In genomic region chr14:103563089-103563620, GRCh38 we compare ENCODE assay signal across 8 cellular contexts. TPM values are rescaled to one million over a fixed set of nuclear protein-coding genes. Genes with fewer than 3 reads are reported as not detected.
DNase-seq lines count a peak whose midpoint lies in the region; ATAC-seq and TF ChIP-seq lines count a peak whose summit lies in the region.

No MANE protein-coding gene starts in this region.

- TF ChIP-seq CTCF in DOHH2 (IDR thresholded peaks at IDR 0.05; ENCODE audit: low read depth, low read length, poor library complexity, severe bottlenecking) (no peak), smooth muscle cell (IDR thresholded peaks at IDR 0.05; ENCODE audit: borderline replicate concordance, insufficient read depth, poor library complexity, severe bottlenecking) (no peak)

- H3K4me2 ChIP-seq in DOHH2 (ENCODE audit: low read length) (peak overlapping the region; percentile 95), smooth muscle cell (peak overlapping the region; percentile 90)

- H3K27me3 Mint-ChIP-seq in activated T-helper 17 cell treated with anti-CD3 and anti-CD28 coated beads, Interleukin-2, amount 50 U/mL, for 72 hours = no peaks in the 10 kb centered on the region

- H3K79me2 ChIP-seq in DOHH2 (ENCODE audit: control insufficient read depth, low read length) = peaks cover 94% of the 10 kb centered on the region
- peaks cover 95% of the 10 kb centered on the region for H3K79me2 ChIP-seq in smooth muscle cell (ENCODE audit: low read depth)

- peaks cover 28% of the 10 kb centered on the region for H3K4me1 ChIP-seq in DOHH2 (ENCODE audit: control insufficient read depth, low read length)
- H3K4me1 ChIP-seq in smooth muscle cell (ENCODE audit: low read depth) = peaks cover 19% of the 10 kb centered on the region

- H3K4me1 Mint-ChIP-seq in activated T-helper 17 cell treated with anti-CD3 and anti-CD28 coated beads, Interleukin-2, amount 50 U/mL, for 72 hours = peaks cover 19% of the 10 kb centered on the region

- H3F3A ChIP-seq in DOHH2 (ENCODE audit: control insufficient read depth, insufficient read depth) = peaks cover 6% of the 10 kb centered on the region
- H3F3A ChIP-seq in smooth muscle cell (ENCODE audit: low read depth) = peaks cover 13% of the 10 kb centered on the region

- peaks cover 45% of the 10 kb centered on the region for H3K36me3 Mint-ChIP-seq in activated T-helper 17 cell treated with anti-CD3 and anti-CD28 coated beads, Interleukin-2, amount 50 U/mL, for 72 hours (ENCODE audit: low read depth)

- H3K27ac ChIP-seq in DOHH2 (ENCODE audit: low read depth, low read length) (peak overlapping the region; percentile 58), KOPT-K1 (ENCODE audit: low read depth, low read length, poor library complexity, severe bottlenecking) (peak overlapping the region; percentile 84), smooth muscle cell (ENCODE audit: low read depth) (peak overlapping the region; percentile 97)

- H3K27me3 ChIP-seq in DOHH2 (ENCODE audit: control insufficient read depth, low read length) (no peaks in the 10 kb centered on the region), smooth muscle cell (ENCODE audit: low read depth) (no peaks in the 10 kb centered on the region)

- peak; percentile 76 for DNase-seq in hepatic stellate cell (ENCODE audit: low spot score)
- DNase-seq in smooth muscle cell (lab: John Stamatoyannopoulos, UW; ENCODE audit: unreplicated experiment) = no peak
- no peak for DNase-seq in cerebellar cortex (ENCODE audit: low spot score)
- no peak for DNase-seq in ureter (ENCODE audit: low spot score)

- H3K4me3 Mint-ChIP-seq in activated T-helper 17 cell treated with anti-CD3 and anti-CD28 coated beads, Interleukin-2, amount 50 U/mL, for 72 hours = peak overlapping the region; percentile 96

- no peaks in the 10 kb centered on the region for H3K9me2 ChIP-seq in DOHH2 (replicated peaks; ENCODE audit: control insufficient read depth, low read length)

- WGBS in smooth muscle cell (ENCODE audit: low lambda C conversion rate) = 1% methylated on average over 35 of the region's 35 CpGs

- H3K27ac Mint-ChIP-seq in activated T-helper 17 cell treated with anti-CD3 and anti-CD28 coated beads, Interleukin-2, amount 50 U/mL, for 72 hours = peak overlapping the region; percentile 94

- H3K9me3 Mint-ChIP-seq in activated T-helper 17 cell treated with anti-CD3 and anti-CD28 coated beads, Interleukin-2, amount 50 U/mL, for 72 hours = no peaks in the 10 kb centered on the region

- H3K4me3 ChIP-seq in DOHH2 (ENCODE audit: low read length) (peak overlapping the region; percentile 92), smooth muscle cell (peak overlapping the region; percentile 82)

- H2AFZ ChIP-seq in smooth muscle cell (ENCODE audit: low read depth) = peak overlapping the region; percentile 89

- H3K9me3 ChIP-seq in DOHH2 (ENCODE audit: control insufficient read depth, insufficient read depth, low read length) (no peaks in the 10 kb centered on the region), KOPT-K1 (ENCODE audit: insufficient read depth, low read length, poor library complexity, severe bottlenecking) (no peaks in the 10 kb centered on the region), smooth muscle cell (replicated peaks; ENCODE audit: low read depth) (no peaks in the 10 kb centered on the region)

- ATAC-seq in GM21717 (IDR thresholded peaks at IDR 0.05; ENCODE audit: unreplicated experiment) = peak; percentile 27
- peak; percentile 41 for ATAC-seq in activated T-helper 17 cell treated with anti-CD3 and anti-CD28 coated beads, Interleukin-2, amount 50 U/mL, for 72 hours (replicated peaks)

- peaks cover 34% of the 10 kb centered on the region for H3K36me3 ChIP-seq in DOHH2 (ENCODE audit: control insufficient read depth, low read length)
- peaks cover 28% of the 10 kb centered on the region for H3K36me3 ChIP-seq in KOPT-K1 (ENCODE audit: insufficient read depth, low read length)
- H3K36me3 ChIP-seq in smooth muscle cell (ENCODE audit: low read depth) = no peaks in the 10 kb centered on the region

- peak overlapping the region; percentile 94 for H3K9ac ChIP-seq in smooth muscle cell (ENCODE audit: low read depth)

- H4K20me1 ChIP-seq in DOHH2 (ENCODE audit: control insufficient read depth, insufficient read depth, low read depth, low read length) (peaks cover 32% of the 10 kb centered on the region), smooth muscle cell (ENCODE audit: low read depth) (peaks cover 67% of the 10 kb centered on the region)

RNA-seq across cellular contexts. Expression of gene COA8, which starts 0.4 kb away (rescaled TPM):
- total RNA-seq in activated T-helper 17 cell treated with anti-CD3 and anti-CD28 coated beads, Interleukin-2, amount 50 U/mL, for 72 hours = 10 to 100 TPM; 30.9 to 39.9 TPM
- total RNA-seq in smooth muscle cell (33.4 and 42.8 TPM in 2 replicates), ureter (37.3 TPM)
- 69.9 and 73.3 TPM in 2 replicates for polyA plus RNA-seq in smooth muscle cell

RNA-seq across cellular contexts. Expression of gene BAG5, which starts 0.7 kb away (rescaled TPM):
- total RNA-seq in activated T-helper 17 cell treated with anti-CD3 and anti-CD28 coated beads, Interleukin-2, amount 50 U/mL, for 72 hours = 10 to 100 TPM; 21.0 to 33.2 TPM
- total RNA-seq in smooth muscle cell (27.3 and 31.1 TPM in 2 replicates), ureter (36.8 TPM)
- 12.7 and 13.4 TPM in 2 replicates for polyA plus RNA-seq in smooth muscle cell

RNA-seq across cellular contexts. Expression of gene TRMT61A, which starts 34.2 kb away (rescaled TPM):
- total RNA-seq in activated T-helper 17 cell treated with anti-CD3 and anti-CD28 coated beads, Interleukin-2, amount 50 U/mL, for 72 hours = 10 to 100 TPM in 1 of 2 donors, 1 to 10 TPM in 1; 7.0 to 17.2 TPM
- total RNA-seq in smooth muscle cell (2.9 and 3.7 TPM in 2 replicates), ureter (22.4 TPM)
- 6.7 and 9.2 TPM in 2 replicates for polyA plus RNA-seq in smooth muscle cell

RNA-seq across cellular contexts. Expression of gene CKB, which starts 40.5 kb away (rescaled TPM):
- total RNA-seq in activated T-helper 17 cell treated with anti-CD3 and anti-CD28 coated beads, Interleukin-2, amount 50 U/mL, for 72 hours = 10 to 100 TPM in 1 of 2 donors, 1 to 10 TPM in 1; 4.5 to 13.4 TPM
- total RNA-seq in smooth muscle cell (19.8 and 25.7 TPM in 2 replicates), ureter (310 TPM)
- polyA plus RNA-seq in smooth muscle cell = 62.9 and 107 TPM in 2 replicates
